33 cellular contexts compared by ENCODE assay signal in the genomic region with DNA sequence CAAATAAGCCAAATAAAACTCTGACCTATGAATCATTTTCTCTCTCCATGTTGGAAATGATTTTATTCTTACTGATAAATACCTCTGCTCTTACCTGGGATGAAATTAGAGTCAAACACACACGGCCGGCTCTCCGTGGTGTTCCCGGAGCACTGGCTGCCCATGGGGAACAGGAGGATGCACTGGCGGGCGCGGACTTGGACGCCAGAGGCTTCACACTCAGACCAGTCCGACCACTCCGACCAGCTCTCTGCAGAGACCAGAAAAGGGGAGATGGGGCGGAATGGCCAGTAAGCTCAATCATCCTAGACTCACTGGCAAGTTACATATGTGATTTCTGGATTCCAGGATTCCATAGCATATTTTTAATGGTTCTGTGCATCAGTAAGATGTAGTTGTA.
"Had no signal": no experiment of that assay in that cellular context is flagged by ENCODE, and none has a peak within 500 bp of the region (broad histone marks: within the 10 kb centered on the region; RNA-seq: fewer than 3 reads in every experiment).

No MANE protein-coding gene starts in this region.

- H3K27me3 ChIP-seq: MG63 had no signal

- H3K9ac ChIP-seq: KMS-11 had no signal

- DNase-seq: Karpas-422, Kasumi-1, MG63, MM.1S, MV-4-11, NCI-H1048, NCI-H1092, NCI-H1092 treated with DMSO at 0.1 percent for 48 hours, NCI-H1105, NCI-H1105 treated with DMSO at 0.1 percent for 48 hours, NCI-H1417 treated with DMSO at 0.1 percent for 48 hours, NCI-H1436, NCI-H1436 treated with DMSO at 0.1 percent for 48 hours, NCI-H146, NCI-H1694, NCI-H1694 treated with DMSO at 0.1 percent for 48 hours, NCI-H187, NCI-H187 treated with DMSO at 0.1 percent for 48 hours, NCI-H1930, NCI-H2029, NCI-H2029 treated with DMSO at 0.1 percent for 48 hours, NCI-H2081, NCI-H2081 treated with DMSO at 0.1 percent for 48 hours, NCI-H2107, NCI-H2171, NCI-H2171 treated with DMSO at 0.1 percent for 48 hours, NCI-H2227 treated with DMSO at 0.1 percent for 48 hours, NCI-H226, NCI-H345, NCI-H446, NCI-H446 treated with DMSO at 0.1 percent for 48 hours, NCI-H510A had no signal

- H3K9me3 ChIP-seq: MG63 had no signal

- H3K27ac ChIP-seq: KMS-11 had no signal

- H3K4me2 ChIP-seq: KMS-11 had no signal

- H3K4me3 ChIP-seq: MG63 had no signal
